Comparison of ENCODE assay signal across 20 cellular contexts in the genomic region with DNA sequence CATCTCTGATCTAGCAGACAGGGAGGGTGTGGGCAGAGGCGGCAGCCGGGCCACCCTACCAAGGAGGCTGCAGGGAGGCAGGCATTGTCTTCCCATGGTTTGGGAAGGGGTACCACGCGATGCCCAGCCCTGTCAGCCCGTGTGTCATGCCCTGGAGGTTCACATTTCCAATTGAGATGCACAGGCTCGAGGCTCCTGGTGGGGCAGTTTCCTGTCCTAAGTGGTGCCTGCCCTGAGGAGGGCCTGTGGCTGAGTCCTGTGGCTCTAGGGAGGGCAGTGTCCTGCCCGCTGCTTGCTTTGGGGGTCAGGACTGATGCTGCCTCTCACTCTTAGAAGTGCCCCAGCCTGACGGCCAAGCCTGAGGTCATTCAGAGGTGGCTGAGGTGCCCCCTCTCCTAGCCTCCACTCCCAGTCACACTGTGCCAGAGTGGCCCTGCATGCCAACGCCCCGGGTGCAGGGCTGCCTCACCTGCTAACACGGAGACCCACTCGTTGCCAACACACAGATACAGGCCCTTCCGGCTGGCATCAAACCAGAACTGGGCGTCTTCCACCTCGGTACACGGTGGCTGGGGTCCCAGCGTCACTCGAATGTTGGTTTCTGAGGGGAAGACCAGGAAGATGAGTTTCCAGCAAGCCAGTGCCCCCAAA. TPM values are rescaled to one million over a fixed set of nuclear protein-coding genes. Genes with fewer than 3 reads are reported as not detected.
A peak's percentile ranks its signal among the peaks of the same experiment; 100 is the strongest.
DNase-seq lines count a peak whose midpoint lies in the region; ATAC-seq, FAIRE-seq and TF ChIP-seq lines count a peak whose summit lies in the region.
"Had no signal": no experiment of that assay in that cellular context is flagged by ENCODE, and none has a peak within 500 bp of the region (broad histone marks: within the 10 kb centered on the region; RNA-seq: fewer than 3 reads in every experiment).

No MANE protein-coding gene starts in this region.

- WGBS in heart left ventricle, 4 donors = 81 to 87% (median 84%) methylated on average over 11 to 18 of the region's 18 CpGs

- no peak for TF ChIP-seq CTCF in heart left ventricle (IDR thresholded peaks at IDR 0.05)
- TF ChIP-seq CTCF in right atrium auricular region (IDR thresholded peaks at IDR 0.05) = no peak
- TF ChIP-seq CTCF in kidney (IDR thresholded peaks at IDR 0.05; ENCODE audit: borderline replicate concordance, extremely low read depth, insufficient read depth) = no peak
- no peak for TF ChIP-seq CTCF in uterus (IDR thresholded peaks at IDR 0.05)

- H3K9me3 ChIP-seq in heart left ventricle = no peaks in the 10 kb centered on the region
- H3K9me3 ChIP-seq in right atrium auricular region = no peaks in the 10 kb centered on the region
- no peaks in the 10 kb centered on the region for H3K9me3 ChIP-seq in kidney (ENCODE audit: control insufficient read depth in 1 of 2, low read length in 2 of 2)
- H3K9me3 ChIP-seq in uterus = no peaks in the 10 kb centered on the region
- peaks cover 10% of the 10 kb centered on the region for H3K9me3 ChIP-seq in MG63

- peak in 3 of 5 donors; percentile 14 to 51 (median 25) for DNase-seq in heart left ventricle
- DNase-seq in right atrium auricular region (ENCODE audit: low spot score) = no peak
- peak; percentile 74 for DNase-seq in kidney
- DNase-seq in uterus = peak; percentile 1 to 5
- DNase-seq in NCI-H226 = no peak
- no peak for DNase-seq in MG63
- DNase-seq: activated naive CD4-positive, alpha-beta T cell treated with Interleukin-2 at 50 U/mL for 16 hours; amygdala; Calu3; caudate nucleus; foreskin fibroblast; hippocampal formation; KBM-7; NCI-H1694 treated with DMSO at 0.1 percent for 48 hours; occipital lobe; SJCRH30 had no signal

- H3K4me1 ChIP-seq in heart left ventricle (no peaks in the 10 kb centered on the region), right atrium auricular region (no peaks in the 10 kb centered on the region), kidney (ENCODE audit: control insufficient read depth in 1 of 2, insufficient read depth in 1 of 2, low read depth in 1 of 2, low read length in 2 of 2) (no peaks in the 10 kb centered on the region), uterus (no peaks in the 10 kb centered on the region)
- H3K4me1 ChIP-seq: BLaER1 treated with 17β-estradiol and CSF1 and Interleukin-3, amounts not matched to agents 10 nM and 100 nM; SJCRH30 had no signal

- H3K27me3 ChIP-seq in heart left ventricle (peaks cover 0 to 13% (median 0%) of the 10 kb centered on the region in 9 donors), right atrium auricular region (no peaks in the 10 kb centered on the region), uterus (no peaks in the 10 kb centered on the region), MG63 (no peaks in the 10 kb centered on the region)
- H3K27me3 ChIP-seq: BLaER1 treated with 17β-estradiol and CSF1 and Interleukin-3, amounts not matched to agents 10 nM and 100 nM; SJCRH30 had no signal

- H3K27ac ChIP-seq in heart left ventricle (no peak overlapping the region), right atrium auricular region (no peak overlapping the region), kidney (ENCODE audit: low read depth in 2 of 2, low read length in 2 of 2) (no peak overlapping the region), uterus (no peak overlapping the region)
- H3K27ac ChIP-seq: BLaER1 treated with 17β-estradiol and CSF1 and Interleukin-3, amounts not matched to agents 10 nM and 100 nM; SJCRH30 had no signal

- H3K4me3 ChIP-seq in heart left ventricle = no peak overlapping the region
- H3K4me3 ChIP-seq in right atrium auricular region = no peak overlapping the region
- H3K4me3 ChIP-seq in kidney (ENCODE audit: low read length in 2 of 2) = no peak overlapping the region
- H3K4me3 ChIP-seq in uterus = no peak overlapping the region
- no peak overlapping the region for H3K4me3 ChIP-seq in MG63
- H3K4me3 ChIP-seq: BLaER1 treated with 17β-estradiol and CSF1 and Interleukin-3, amounts not matched to agents 10 nM and 100 nM; SJCRH30 had no signal

- intact Hi-C loops in heart left ventricle (cut with DNase I) (no loop called here), kidney (cut with DNase I) (no loop called here), uterus (cut with DNase I; ENCODE audit: low total_unique reads) (no loop called here)

- no peak for FAIRE-seq in kidney (lab: Jason Lieb, UNC)
- FAIRE-seq: islet of Langerhans had no signal

- H3K36me3 ChIP-seq in heart left ventricle (no peaks in the 10 kb centered on the region), right atrium auricular region (no peaks in the 10 kb centered on the region), kidney (ENCODE audit: control insufficient read depth in 1 of 2, insufficient read depth in 2 of 2, low read length in 2 of 2) (no peaks in the 10 kb centered on the region), uterus (no peaks in the 10 kb centered on the region), MG63 (no peaks in the 10 kb centered on the region)
- H3K36me3 ChIP-seq: BLaER1 treated with 17β-estradiol and CSF1 and Interleukin-3, amounts not matched to agents 10 nM and 100 nM; SJCRH30 had no signal

- no peak for ATAC-seq in heart left ventricle

- TF ChIP-seq POLR2A in heart left ventricle (IDR thresholded peaks at IDR 0.05) (no peak), uterus (IDR thresholded peaks at IDR 0.05) (no peak)

- no peak overlapping the region for H3K9ac ChIP-seq in kidney (ENCODE audit: low read length in 2 of 2)
- H3K9ac ChIP-seq: BLaER1 treated with 17β-estradiol and CSF1 and Interleukin-3, amounts not matched to agents 10 nM and 100 nM had no signal

RNA-seq across cellular contexts. Expression of gene KRTAP10-1, which starts 11.9 kb away (rescaled TPM):
- not detected for total RNA-seq in heart left ventricle
- not detected for polyA plus RNA-seq in heart left ventricle
- not detected for total RNA-seq in right atrium auricular region
- not detected for total RNA-seq in kidney
- not detected for polyA plus RNA-seq in kidney (ENCODE audit: insufficient read depth, low read depth, low replicate concordance)
- not detected for total RNA-seq in uterus
- total RNA-seq in MG63 (2014; rRNA removed; shearing (Covaris generic); ENCODE audit: low replicate concordance) = not detected in 2 replicates
- total RNA-seq: Calu3; epithelial cell of proximal tubule; occipital lobe; SJCRH30; T-helper 1 cell treated with Interleukin-12 subunit alpha and Interleukin-12 subunit beta and Interleukin-4 antibody, amounts not matched to agents 30 ng/mL and 1 ng/mL, for 36 hours had no signal

RNA-seq across cellular contexts. Expression of gene KRTAP10-2, which starts 23.2 kb away (rescaled TPM):
- not detected for total RNA-seq in heart left ventricle
- polyA plus RNA-seq in heart left ventricle = not detected
- total RNA-seq in right atrium auricular region = not detected
- total RNA-seq in kidney = not detected
- polyA plus RNA-seq in kidney (ENCODE audit: insufficient read depth, low read depth, low replicate concordance) = not detected
- not detected for total RNA-seq in uterus
- total RNA-seq in MG63 (2014; rRNA removed; shearing (Covaris generic); ENCODE audit: low replicate concordance) = not detected in 2 replicates
- total RNA-seq: Calu3; epithelial cell of proximal tubule; occipital lobe; SJCRH30; T-helper 1 cell treated with Interleukin-12 subunit alpha and Interleukin-12 subunit beta and Interleukin-4 antibody, amounts not matched to agents 30 ng/mL and 1 ng/mL, for 36 hours had no signal

RNA-seq across cellular contexts. Expression of gene KRTAP10-3, which starts 30.5 kb away (rescaled TPM):
- total RNA-seq in heart left ventricle = not detected
- polyA plus RNA-seq in heart left ventricle = not detected
- total RNA-seq in right atrium auricular region = not detected
- not detected for total RNA-seq in kidney
- polyA plus RNA-seq in kidney (ENCODE audit: insufficient read depth, low read depth, low replicate concordance) = not detected
- not detected for total RNA-seq in uterus
- total RNA-seq in MG63 (2014; rRNA removed; shearing (Covaris generic); ENCODE audit: low replicate concordance) = not detected in 2 replicates
- total RNA-seq: Calu3; epithelial cell of proximal tubule; occipital lobe; SJCRH30; T-helper 1 cell treated with Interleukin-12 subunit alpha and Interleukin-12 subunit beta and Interleukin-4 antibody, amounts not matched to agents 30 ng/mL and 1 ng/mL, for 36 hours had no signal

RNA-seq across cellular contexts. Expression of gene KRTAP10-4, which starts 45.4 kb away (rescaled TPM):
- total RNA-seq in heart left ventricle (not detected), right atrium auricular region (not detected), kidney (not detected), uterus (not detected)
- polyA plus RNA-seq in heart left ventricle (not detected), kidney (ENCODE audit: insufficient read depth, low read depth, low replicate concordance) (not detected)
- total RNA-seq in MG63 (2014; rRNA removed; shearing (Covaris generic); ENCODE audit: low replicate concordance) = not detected in 2 replicates
- total RNA-seq: Calu3; epithelial cell of proximal tubule; occipital lobe; SJCRH30; T-helper 1 cell treated with Interleukin-12 subunit alpha and Interleukin-12 subunit beta and Interleukin-4 antibody, amounts not matched to agents 30 ng/mL and 1 ng/mL, for 36 hours had no signal

RNA-seq across cellular contexts. Expression of gene KRTAP10-5, which starts 52.3 kb away (rescaled TPM):
- total RNA-seq in heart left ventricle (not detected), right atrium auricular region (not detected), kidney (not detected), uterus (not detected)
- polyA plus RNA-seq in heart left ventricle (not detected), kidney (ENCODE audit: insufficient read depth, low read depth, low replicate concordance) (not detected)
- not detected in 2 replicates for total RNA-seq in MG63 (2014; rRNA removed; shearing (Covaris generic); ENCODE audit: low replicate concordance)
- total RNA-seq: Calu3; epithelial cell of proximal tubule; occipital lobe; SJCRH30; T-helper 1 cell treated with Interleukin-12 subunit alpha and Interleukin-12 subunit beta and Interleukin-4 antibody, amounts not matched to agents 30 ng/mL and 1 ng/mL, for 36 hours had no signal

Comparison
In these comparisons a context has a peak if more than half of its experiments do, and no peak if none do; other contexts are left out.
1. DNase-seq: peak in heart left ventricle (3 of 5), kidney (single experiment) and uterus (2 of 2); none in right atrium auricular region (single experiment), NCI-H226 (single experiment) and MG63 (single experiment).